Comparison of ENCODE assay signal across 8 cellular contexts in the genomic region with DNA sequence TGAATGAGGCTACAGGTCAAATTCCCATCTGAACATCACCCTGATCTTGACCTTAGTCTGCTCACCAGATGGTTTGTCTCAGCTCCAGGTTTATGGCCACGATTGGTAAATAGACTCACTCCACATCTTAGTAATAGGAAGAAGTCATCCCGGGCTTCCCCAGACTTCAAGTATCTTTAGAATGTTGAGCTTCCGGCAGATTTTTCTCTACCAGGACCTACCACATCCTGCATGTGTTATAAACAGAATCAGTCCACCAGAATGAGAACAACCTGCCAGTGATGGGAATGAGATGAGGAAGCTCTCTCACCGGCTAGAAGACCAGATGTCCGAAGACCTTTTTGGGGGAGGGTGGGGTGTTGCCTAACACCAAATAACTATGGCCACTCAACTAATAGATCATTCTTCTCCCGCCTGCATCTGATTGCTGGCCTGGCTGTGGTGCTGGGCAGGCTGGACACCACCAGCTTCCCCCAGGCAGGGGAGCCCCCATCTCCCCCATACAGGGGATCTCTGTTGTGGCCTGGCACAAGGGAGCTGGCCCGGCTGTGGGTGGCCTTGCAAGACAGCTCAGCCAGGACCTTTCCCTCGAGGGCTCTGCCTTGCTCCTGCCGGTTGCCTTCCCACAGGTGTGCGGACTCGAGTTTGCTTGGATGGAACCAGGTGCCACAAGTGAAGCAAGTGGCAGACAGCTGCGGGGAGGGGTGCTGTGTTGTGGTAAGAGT.
DNase-seq lines count a peak whose midpoint lies in the region; ATAC-seq and TF ChIP-seq lines count a peak whose summit lies in the region.

No MANE protein-coding gene starts in this region.

- in situ Hi-C loops in GM23248 (cut with MboI): no loop called here

- H2AFZ ChIP-seq in GM23248: no peak overlapping the region

- H3K9ac ChIP-seq in BLaER1: peak overlapping the region; percentile 53
- H3K9ac ChIP-seq in GM23248: no peak overlapping the region

- peaks cover 13% of the 10 kb centered on the region; the same call in 1 of the 2 replicates for H3F3A ChIP-seq in GM23248 (ENCODE audit: insufficient read depth)

- DNase-seq in GM23248 (peak; percentile 77), breast epithelium (ENCODE audit: low spot score in 2 of 2) (peak in 1 of 2 donors; percentile 31), myocyte (ENCODE audit: low read depth) (peak; percentile 53)

- H3K79me2 ChIP-seq in GM23248 (ENCODE audit: insufficient read depth): no peaks in the 10 kb centered on the region

- H3K27me3 ChIP-seq in BLaER1: peaks cover 29% of the 10 kb centered on the region
- H3K27me3 ChIP-seq in GM23248 (replicated peaks; ENCODE audit: insufficient read depth): no peaks in the 10 kb centered on the region; the same call in 1 of the 2 replicates
- H3K27me3 ChIP-seq in breast epithelium: no peaks in the 10 kb centered on the region

- H3K4me2 ChIP-seq in BLaER1 (peak overlapping the region; percentile 99), GM23248 (ENCODE audit: unreplicated experiment) (no peak overlapping the region)

- no peaks in the 10 kb centered on the region for H3K36me3 ChIP-seq in BLaER1
- H3K36me3 ChIP-seq in GM23248 (ENCODE audit: low read depth): no peaks in the 10 kb centered on the region
- no peaks in the 10 kb centered on the region for H3K36me3 ChIP-seq in breast epithelium

- no peak for TF ChIP-seq CTCF in breast epithelium (IDR thresholded peaks at IDR 0.05)

- H3K9me2 ChIP-seq in GM23248 (ENCODE audit: insufficient read depth): no peaks in the 10 kb centered on the region

- ATAC-seq in HG02623 (IDR thresholded peaks at IDR 0.05; ENCODE audit: unreplicated experiment) (no peak), GM21390 (IDR thresholded peaks at IDR 0.05; ENCODE audit: unreplicated experiment) (no peak), HG03280 (IDR thresholded peaks at IDR 0.05; ENCODE audit: unreplicated experiment) (no peak), GM21737 (IDR thresholded peaks at IDR 0.05; ENCODE audit: unreplicated experiment) (no peak)

- H3K9me3 ChIP-seq in BLaER1 (no peaks in the 10 kb centered on the region), GM23248 (ENCODE audit: low read depth) (no peaks in the 10 kb centered on the region), breast epithelium (no peaks in the 10 kb centered on the region)

- WGBS in GM23248 (ENCODE audit: low coverage in 1 of 2, low lambda C conversion rate in 2 of 2, missing lambda C conversion rate in 2 of 2), 2 experiments: 74% methylated on average over 12 of the region's 12 CpGs

- peak overlapping the region; percentile 74 for H3K27ac ChIP-seq in BLaER1
- no peak overlapping the region for H3K27ac ChIP-seq in GM23248
- H3K27ac ChIP-seq in breast epithelium: peak overlapping the region; percentile 62 to 80

- no peak for TF ChIP-seq POLR2A in breast epithelium (IDR thresholded peaks at IDR 0.05)

- H3K4me1 ChIP-seq in BLaER1 (peaks cover 78% of the 10 kb centered on the region), GM23248 (ENCODE audit: insufficient read depth) (peaks cover 22% of the 10 kb centered on the region), breast epithelium (no peaks in the 10 kb centered on the region)

- H3K4me3 ChIP-seq in BLaER1 (peak overlapping the region; percentile 49), GM23248 (no peak overlapping the region), breast epithelium (no peak overlapping the region)

- intact Hi-C loops in breast epithelium (cut with DNase I; ENCODE audit: low total_unique reads): no loop called here

- peaks cover 58% of the 10 kb centered on the region for H4K20me1 ChIP-seq in BLaER1
- H4K20me1 ChIP-seq in GM23248 (ENCODE audit: insufficient read depth): no peaks in the 10 kb centered on the region
